1 cellular context compared by ENCODE assay signal in the genomic region with DNA sequence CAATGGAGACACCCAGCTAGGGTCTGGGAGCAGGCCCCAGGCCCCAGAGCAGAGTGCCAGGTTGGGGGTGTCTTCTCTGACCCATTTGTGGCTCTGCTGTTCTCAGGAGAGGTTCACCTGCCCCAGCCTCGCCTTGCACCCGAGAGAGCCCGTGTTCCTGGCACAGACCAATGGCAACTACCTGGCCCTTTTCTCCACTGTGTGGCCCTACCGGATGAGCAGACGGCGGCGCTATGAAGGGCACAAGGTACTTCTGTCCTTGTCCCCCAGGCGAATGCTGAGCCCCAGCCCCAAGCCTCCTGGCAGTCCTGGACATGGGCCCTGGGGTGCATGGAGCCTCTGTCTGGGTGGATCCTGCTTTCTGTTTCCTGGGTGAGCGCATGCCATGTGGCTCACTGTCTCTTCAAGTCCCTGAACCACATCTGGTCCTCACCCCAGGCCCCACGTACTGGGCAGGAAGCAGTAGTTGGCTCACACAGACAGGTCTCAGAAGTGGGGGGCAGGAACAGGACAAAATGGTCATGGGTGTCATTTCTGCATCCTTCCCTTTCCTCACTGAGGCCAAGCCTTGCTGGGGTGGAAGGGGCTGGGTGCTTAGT.
TF ChIP-seq lines count a peak whose summit lies in the region.

No MANE protein-coding gene starts in this region.

TF ChIP-seq in WTC11, 78 proteins besides CTCF, POLR2A, EP300 and RAD21 (continued from another document):
- TF ChIP-seq, protein P1, sequence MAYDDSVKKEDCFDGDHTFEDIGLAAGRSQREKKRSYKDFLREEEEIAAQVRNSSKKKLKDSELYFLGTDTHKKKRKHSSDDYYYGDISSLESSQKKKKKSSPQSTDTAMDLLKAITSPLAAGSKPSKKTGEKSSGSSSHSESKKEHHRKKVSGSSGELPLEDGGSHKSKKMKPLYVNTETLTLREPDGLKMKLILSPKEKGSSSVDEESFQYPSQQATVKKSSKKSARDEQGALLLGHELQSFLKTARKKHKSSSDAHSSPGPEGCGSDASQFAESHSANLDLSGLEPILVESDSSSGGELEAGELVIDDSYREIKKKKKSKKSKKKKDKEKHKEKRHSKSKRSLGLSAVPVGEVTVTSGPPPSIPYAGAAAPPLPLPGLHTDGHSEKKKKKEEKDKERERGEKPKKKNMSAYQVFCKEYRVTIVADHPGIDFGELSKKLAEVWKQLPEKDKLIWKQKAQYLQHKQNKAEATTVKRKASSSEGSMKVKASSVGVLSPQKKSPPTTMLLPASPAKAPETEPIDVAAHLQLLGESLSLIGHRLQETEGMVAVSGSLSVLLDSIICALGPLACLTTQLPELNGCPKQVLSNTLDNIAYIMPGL (CRISPR knock-in tag; IDR thresholded peaks at IDR 0.05) = no peak
- TF ChIP-seq MXD4 (CRISPR knock-in tag; IDR thresholded peaks at IDR 0.05; ENCODE audit: borderline replicate concordance) (no peak), NR3C1 (CRISPR knock-in tag; conservative IDR thresholded peaks at IDR 0.05; ENCODE audit: low read depth) (no peak), SMAD3 (CRISPR knock-in tag; IDR thresholded peaks at IDR 0.05; ENCODE audit: borderline replicate concordance) (no peak)
- TF ChIP-seq, protein P2, sequence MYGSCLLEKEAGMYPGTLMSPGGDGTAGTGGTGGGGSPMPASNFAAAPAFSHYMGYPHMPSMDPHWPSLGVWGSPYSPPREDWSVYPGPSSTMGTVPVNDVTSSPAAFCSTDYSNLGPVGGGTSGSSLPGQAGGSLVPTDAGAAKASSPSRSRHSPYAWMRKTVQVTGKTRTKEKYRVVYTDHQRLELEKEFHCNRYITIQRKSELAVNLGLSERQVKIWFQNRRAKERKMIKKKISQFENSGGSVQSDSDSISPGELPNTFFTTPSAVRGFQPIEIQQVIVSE (CRISPR knock-in tag; IDR thresholded peaks at IDR 0.05; ENCODE audit: borderline replicate concordance) = no peak
- TF ChIP-seq, protein P3, sequence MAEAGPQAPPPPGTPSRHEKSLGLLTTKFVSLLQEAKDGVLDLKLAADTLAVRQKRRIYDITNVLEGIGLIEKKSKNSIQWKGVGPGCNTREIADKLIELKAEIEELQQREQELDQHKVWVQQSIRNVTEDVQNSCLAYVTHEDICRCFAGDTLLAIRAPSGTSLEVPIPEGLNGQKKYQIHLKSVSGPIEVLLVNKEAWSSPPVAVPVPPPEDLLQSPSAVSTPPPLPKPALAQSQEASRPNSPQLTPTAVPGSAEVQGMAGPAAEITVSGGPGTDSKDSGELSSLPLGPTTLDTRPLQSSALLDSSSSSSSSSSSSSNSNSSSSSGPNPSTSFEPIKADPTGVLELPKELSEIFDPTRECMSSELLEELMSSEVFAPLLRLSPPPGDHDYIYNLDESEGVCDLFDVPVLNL (CRISPR knock-in tag; IDR thresholded peaks at IDR 0.05; ENCODE audit: borderline replicate concordance, low read depth) = no peak
